Comparison of ENCODE assay signal across 27 cellular contexts in the genomic region with DNA sequence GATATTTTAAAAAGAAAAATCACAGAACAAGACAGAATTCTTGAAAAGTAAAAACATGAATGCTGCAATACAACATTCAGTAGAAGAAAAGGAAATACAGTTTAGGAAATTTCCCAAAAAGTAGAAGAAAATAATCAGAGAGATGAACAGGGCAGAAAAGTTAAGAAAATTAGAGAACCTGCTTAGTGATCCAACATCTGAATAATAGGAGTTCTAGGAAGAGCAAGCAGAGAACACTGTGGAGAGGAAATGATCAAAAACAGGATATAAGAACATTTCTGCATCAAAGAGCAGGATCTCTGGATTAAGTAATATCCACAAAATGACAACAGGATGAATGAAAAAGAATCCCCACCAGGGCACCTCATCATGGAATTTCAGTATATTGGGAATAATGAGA.
"Had no signal": no experiment of that assay in that cellular context is flagged by ENCODE, and none has a peak within 500 bp of the region (broad histone marks: within the 10 kb centered on the region; RNA-seq: fewer than 3 reads in every experiment).

No MANE protein-coding gene starts in this region.

- ATAC-seq: stimulated activated effector memory CD8-positive, alpha-beta T cell treated with anti-CD3 and anti-CD28 coated beads, Interleukin-12 subunit alpha, Interleukin-12 subunit beta, amount 100 ng/mL, for 72 hours; stimulated activated memory B cell treated with anti-CD40 and anti-IgM and Interleukin-4, amounts not matched to agents 10 μg/mL and 1 μg/mL and 100 μg/mL, for 72 hours; stimulated activated naive B cell treated with anti-CD40 and anti-IgM and Interleukin-4, amounts not matched to agents 10 μg/mL and 1 μg/mL and 100 μg/mL, for 72 hours; stimulated activated naive CD8-positive, alpha-beta T cell treated with anti-CD3 and anti-CD28 coated beads, Interleukin-15, amount 100 ng/mL, for 72 hours; stimulated activated naive CD8-positive, alpha-beta T cell treated with anti-CD3 and anti-CD28 coated beads, Interleukin-15, Interleukin-2, amounts not matched to agents 100 U/mL and 50 U/mL, for 24 hours; upper lobe of right lung had no signal

- H3K27me3 ChIP-seq: suprapubic skin, testis, thyroid gland, tibial nerve, upper lobe of left lung, uterus, vagina had no signal

- H3K9me3 ChIP-seq: suprapubic skin, testis, thoracic aorta, thyroid gland, transverse colon, upper lobe of right lung, uterus, vagina had no signal

- H3K27ac ChIP-seq: stomach, suprapubic skin, testis, thoracic aorta, thyroid gland, tibial artery, tibial nerve, transverse colon, upper lobe of left lung, upper lobe of right lung, uterus, vagina had no signal

- H3K36me3 ChIP-seq: stomach, suprapubic skin, thoracic aorta, thyroid gland, tibial artery, tibial nerve, transverse colon, upper lobe of left lung, upper lobe of right lung, uterus, vagina had no signal

- H3K4me3 ChIP-seq: stomach, suprapubic skin, testis, thoracic aorta, thyroid gland, tibial artery, tibial nerve, transverse colon, upper lobe of left lung, upper lobe of right lung, uterus, vagina had no signal

- DNase-seq: stimulated activated CD4-positive, alpha-beta T cell treated with anti-CD3 and anti-CD28 coated beads, Interleukin-2, amount 100 ng/mL, for 48 hours; stimulated activated CD4-positive, alpha-beta T cell treated with anti-CD3 and anti-CD28 coated beads, Interleukin-4, amount 100 ng/mL, for 1 hour; stimulated activated CD4-positive, alpha-beta T cell treated with anti-CD3 and anti-CD28 coated beads, Interleukin-4, amount 100 ng/mL, for 24 hours; stimulated activated CD4-positive, alpha-beta T cell treated with anti-CD3 and anti-CD28 coated beads, Interleukin-4, amount 100 ng/mL, for 4 hours; stimulated activated CD8-positive, alpha-beta memory T cell treated with anti-CD3 and anti-CD28 coated beads, Interleukin-4, amount 100 ng/mL, for 48 hours; stimulated activated naive B cell treated with anti-CD40 and anti-IgM and Interleukin-4, amounts not matched to agents 10 μg/mL and 1 μg/mL and 100 μg/mL, for 72 hours; stimulated activated naive CD4-positive, alpha-beta T cell; stimulated activated naive CD4-positive, alpha-beta T cell treated with Interleukin-2 at 50 U/mL for 16 hours; stimulated activated naive CD8-positive, alpha-beta T cell treated with anti-CD3 and anti-CD28 coated beads, Interleukin-15, amount 100 ng/mL, for 72 hours; stimulated activated naive CD8-positive, alpha-beta T cell treated with anti-CD3 and anti-CD28 coated beads, Interleukin-15, Interleukin-2, amounts not matched to agents 100 U/mL and 50 U/mL, for 24 hours; stomach; substantia nigra; testis; thyroid gland; tibial artery; transverse colon; trophoblast cell; upper lobe of left lung; upper lobe of right lung; uterus had no signal

- FAIRE-seq: urothelium cell line had no signal

- H3K4me1 ChIP-seq: stomach, suprapubic skin, thyroid gland, tibial artery, tibial nerve, transverse colon, upper lobe of left lung, upper lobe of right lung, uterus, vagina had no signal
